Comparison of ENCODE assay signal across 10 cellular contexts in the genomic region with DNA sequence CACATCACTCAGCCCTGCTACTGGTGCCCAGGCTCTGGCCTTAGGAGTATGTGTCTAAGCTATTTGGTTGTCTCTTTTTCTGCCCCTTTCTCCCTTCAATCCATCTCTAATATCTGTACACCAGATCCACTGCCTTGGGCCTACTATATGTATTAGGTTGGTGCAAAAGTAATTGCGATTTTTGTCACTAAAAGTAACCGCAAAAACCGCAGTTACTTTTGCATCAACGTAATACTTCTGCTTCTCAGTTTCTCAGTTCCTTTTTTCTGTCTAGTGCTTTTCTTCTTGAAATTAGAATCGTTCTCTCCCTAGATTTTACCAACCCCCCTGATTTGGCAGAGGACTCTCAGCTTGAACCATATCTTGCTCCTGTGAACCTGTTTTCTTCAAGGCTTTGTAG.
A peak's percentile ranks its signal among the peaks of the same experiment; 100 is the strongest.
DNase-seq lines count a peak whose midpoint lies in the region; ATAC-seq and TF ChIP-seq lines count a peak whose summit lies in the region.
"Had no signal": no experiment of that assay in that cellular context is flagged by ENCODE, and none has a peak within 500 bp of the region (broad histone marks: within the 10 kb centered on the region; RNA-seq: fewer than 3 reads in every experiment).

No MANE protein-coding gene starts in this region.

- H3K27me3 Mint-ChIP-seq in activated naive CD4-positive, alpha-beta T cell treated with anti-CD3 and anti-CD28 coated beads, Interleukin-2, amount 50 U/mL, for 24 hours, result no peaks in the 10 kb centered on the region
- H3K27me3 Mint-ChIP-seq: CD4-positive, alpha-beta memory T cell had no signal

- H3K27me3 ChIP-seq in SJSA1 (replicated peaks) (no peaks in the 10 kb centered on the region), upper lobe of left lung (no peaks in the 10 kb centered on the region)

- H3K4me1 ChIP-seq in SJSA1 (replicated peaks) (peaks cover 78% of the 10 kb centered on the region), upper lobe of left lung (peaks cover 0 to 9% (median 4%) of the 10 kb centered on the region in 4 donors)

- DNase-seq in activated naive CD4-positive, alpha-beta T cell treated with Interleukin-2 at 50 U/mL for 16 hours, result no peak
- DNase-seq in SJSA1 (ENCODE audit: low read depth in 1 of 2, low spot score in 2 of 2) (no peak), upper lobe of left lung (no peak), NCI-H2171 treated with DMSO at 0.1 percent for 48 hours (lab: John Stamatoyannopoulos, UW) (no peak), NCI-H1048 (lab: John Stamatoyannopoulos, UW) (no peak)
- no peak for DNase-seq in stimulated activated CD4-positive, alpha-beta T cell treated with anti-CD3 and anti-CD28 coated beads, Interleukin-4, amount 100 ng/mL, for 4 hours
- DNase-seq: NCI-H146 had no signal

- no peaks in the 10 kb centered on the region for H3K9me3 Mint-ChIP-seq in activated naive CD4-positive, alpha-beta T cell treated with anti-CD3 and anti-CD28 coated beads, Interleukin-2, amount 50 U/mL, for 24 hours
- H3K9me3 Mint-ChIP-seq: CD4-positive, alpha-beta memory T cell had no signal

- peaks cover 12% of the 10 kb centered on the region; the same call in 1 of the 2 replicates for H3K36me3 ChIP-seq in SJSA1
- no peaks in the 10 kb centered on the region for H3K36me3 ChIP-seq in upper lobe of left lung

- peak overlapping the region; percentile 49 for H3K4me3 Mint-ChIP-seq in activated naive CD4-positive, alpha-beta T cell treated with anti-CD3 and anti-CD28 coated beads, Interleukin-2, amount 50 U/mL, for 24 hours

- WGBS in upper lobe of left lung, 2 donors, result 71 to 74% methylated on average over 5 of the region's 5 CpGs

- H3K36me3 Mint-ChIP-seq in activated naive CD4-positive, alpha-beta T cell treated with anti-CD3 and anti-CD28 coated beads, Interleukin-2, amount 50 U/mL, for 24 hours, result no peaks in the 10 kb centered on the region
- H3K36me3 Mint-ChIP-seq: CD4-positive, alpha-beta memory T cell had no signal

- H3K27ac Mint-ChIP-seq in activated naive CD4-positive, alpha-beta T cell treated with anti-CD3 and anti-CD28 coated beads, Interleukin-2, amount 50 U/mL, for 24 hours, result peak overlapping the region; percentile 25

- peaks cover 14% of the 10 kb centered on the region for H3K4me1 Mint-ChIP-seq in activated naive CD4-positive, alpha-beta T cell treated with anti-CD3 and anti-CD28 coated beads, Interleukin-2, amount 50 U/mL, for 24 hours

- no peak for TF ChIP-seq CTCF in upper lobe of left lung (IDR thresholded peaks at IDR 0.05)

- peak; percentile 30 for ATAC-seq in HG03060 (IDR thresholded peaks at IDR 0.05; ENCODE audit: low read depth, unreplicated experiment)
- ATAC-seq in upper lobe of left lung (ENCODE audit: low FRiP score in 2 of 2), result peak; percentile 19 to 74

- H3K4me3 ChIP-seq in SJSA1 (no peak overlapping the region), upper lobe of left lung (no peak overlapping the region)

- TF ChIP-seq EP300 in upper lobe of left lung (IDR thresholded peaks at IDR 0.05), result no peak

- no peak for TF ChIP-seq POLR2A in upper lobe of left lung (IDR thresholded peaks at IDR 0.05)

- H3K9me3 ChIP-seq in SJSA1 (replicated peaks), result no peaks in the 10 kb centered on the region
- H3K9me3 ChIP-seq in upper lobe of left lung, result no peaks in the 10 kb centered on the region

- H3K27ac ChIP-seq in SJSA1 (peak overlapping the region; percentile 93), upper lobe of left lung (no peak overlapping the region)
